Comparison of ENCODE assay signal across 12 cellular contexts in the genomic region with DNA sequence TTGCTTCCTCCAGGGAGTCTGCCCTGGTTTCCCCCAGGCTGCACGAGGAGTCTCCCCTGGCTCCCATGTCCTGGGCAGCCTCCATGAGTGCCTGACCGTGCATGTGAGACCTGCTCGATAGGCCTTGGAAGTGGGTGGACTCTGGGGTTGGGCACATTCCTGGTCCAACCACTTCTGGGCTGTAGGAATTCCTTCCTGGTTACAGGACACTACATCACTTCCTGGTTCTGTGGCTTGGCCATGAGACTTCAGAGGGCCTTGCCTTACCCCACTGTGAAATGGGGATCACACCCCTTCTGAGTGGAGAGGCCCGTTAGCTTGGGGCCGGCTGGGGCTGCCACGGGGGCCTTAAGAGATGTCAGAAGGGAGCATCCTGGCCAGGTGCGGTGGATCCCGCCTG. TPM values are rescaled to one million over a fixed set of nuclear protein-coding genes. Genes with fewer than 3 reads are reported as not detected.
DNase-seq lines count a peak whose midpoint lies in the region; ATAC-seq and TF ChIP-seq lines count a peak whose summit lies in the region.
"Had no signal": no experiment of that assay in that cellular context is flagged by ENCODE, and none has a peak within 500 bp of the region (broad histone marks: within the 10 kb centered on the region; RNA-seq: fewer than 3 reads in every experiment).

No MANE protein-coding gene starts in this region.

- POLR2A ChIA-PET in SK-N-SH (lab: Yijun Ruan, JAX): no interaction called here

- H3K27me3 ChIP-seq in SK-N-SH (ENCODE audit: insufficient read depth) (no peaks in the 10 kb centered on the region), upper lobe of right lung (no peaks in the 10 kb centered on the region)

- WGBS in SK-N-SH (ENCODE audit: low lambda C conversion rate): 89% methylated on average over 5 of the region's 8 CpGs

- no peaks in the 10 kb centered on the region for H4K20me1 ChIP-seq in SK-N-SH (ENCODE audit: insufficient read depth)

- H3K4me3 ChIP-seq in SK-N-SH (ENCODE audit: low read depth in 2 of 2, low read length in 1 of 2) (no peak overlapping the region), upper lobe of right lung (no peak overlapping the region)

- H3K36me3 ChIP-seq in SK-N-SH (replicated peaks in 1 of 2; ENCODE audit: control insufficient read depth in 1 of 2, insufficient read depth in 2 of 2, low read length in 1 of 2): no peaks in the 10 kb centered on the region
- no peaks in the 10 kb centered on the region for H3K36me3 ChIP-seq in upper lobe of right lung

- H3K9me3 ChIP-seq in SK-N-SH (no peaks in the 10 kb centered on the region), upper lobe of right lung (no peaks in the 10 kb centered on the region)

- CTCF ChIA-PET in SK-N-SH (lab: Yijun Ruan, JAX): no interaction called here

- TF ChIP-seq RAD21 in SK-N-SH (IDR thresholded peaks at IDR 0.05; ENCODE audit: low read length): no peak

- DNase-seq in SK-N-SH (no peak), fibroblast of gingiva (ENCODE audit: low read depth) (peak; percentile 24), upper lobe of right lung (no peak), pons (ENCODE audit: low spot score) (no peak)
- DNase-seq in activated naive CD4-positive, alpha-beta T cell treated with anti-CD3 and anti-CD28 coated beads, Interleukin-2, amount 50 U/mL, for 16 hours: no peak
- DNase-seq: activated CD4-positive, alpha-beta memory T cell treated with anti-CD3 and anti-CD28 coated beads, Interleukin-2, amount 10 ng/mL, durations not matched to agents 7 days and 5 days; activated naive CD8-positive, alpha-beta T cell treated with anti-CD3 and anti-CD28 coated beads, Interleukin-2, amount 10 ng/mL, durations not matched to agents 7 days and 5 days; kidney; NCI-H510A had no signal

- H3K4me2 ChIP-seq in SK-N-SH: no peak overlapping the region

- H3K9me2 ChIP-seq in SK-N-SH: no peaks in the 10 kb centered on the region

- H2AFZ ChIP-seq in SK-N-SH (ENCODE audit: low read depth): peak overlapping the region; percentile 23; the same call in 1 of the 2 replicates

- H3K9ac ChIP-seq in SK-N-SH: no peak overlapping the region

- no peak for TF ChIP-seq CTCF in SK-N-SH (IDR thresholded peaks at IDR 0.05)
- no peak for TF ChIP-seq CTCF in upper lobe of right lung (IDR thresholded peaks at IDR 0.05)

- peaks cover 3% of the 10 kb centered on the region; the same call in 1 of the 2 replicates for H3K79me2 ChIP-seq in SK-N-SH (ENCODE audit: insufficient read depth)

- H3K27ac ChIP-seq in SK-N-SH (ENCODE audit: low read depth in 2 of 2, low read length in 1 of 2) (no peak overlapping the region), upper lobe of right lung (no peak overlapping the region)

- H3K4me1 ChIP-seq in SK-N-SH (ENCODE audit: control insufficient read depth in 1 of 2, insufficient read depth in 2 of 2, low read depth in 1 of 2, low read length in 1 of 2) (peaks cover 5 to 6% of the 10 kb centered on the region in 2 experiments; a peak in 2 of 4 replicates), upper lobe of right lung (peaks cover 12% of the 10 kb centered on the region)

- H3F3A ChIP-seq in SK-N-SH (replicated peaks; ENCODE audit: insufficient read depth): peaks cover 11% of the 10 kb centered on the region

- no peak for TF ChIP-seq EP300 in SK-N-SH (IDR thresholded peaks at IDR 0.05; ENCODE audit: borderline replicate concordance in 1 of 2, low read depth in 1 of 2, low read length in 1 of 2)

- intact Hi-C loops in upper lobe of right lung (cut with DNase I): no loop called here

- ATAC-seq in SK-N-SH treated with all-trans-retinoic acid at 6 μM for 48 hours: no peak; the same call in 2 of the 3 replicates
- peak; percentile 47 for ATAC-seq in upper lobe of right lung

TF ChIP-seq in SK-N-SH, 30 proteins besides CTCF, POLR2A, EP300 and RAD21:
- TF ChIP-seq GABPA (IDR thresholded peaks at IDR 0.05; ENCODE audit: low read depth) (peak; percentile 78), SMC3 (IDR thresholded peaks at IDR 0.05; ENCODE audit: low read depth, low read length) (no peak), FOSL2 (IDR thresholded peaks at IDR 0.05; ENCODE audit: borderline replicate concordance, low read depth) (no peak), ELF1 (IDR thresholded peaks at IDR 0.05) (peak; percentile 64), CHD2 (IDR thresholded peaks at IDR 0.05; ENCODE audit: low read length, partially characterized antibody) (no peak)
- TF ChIP-seq, protein P1, sequence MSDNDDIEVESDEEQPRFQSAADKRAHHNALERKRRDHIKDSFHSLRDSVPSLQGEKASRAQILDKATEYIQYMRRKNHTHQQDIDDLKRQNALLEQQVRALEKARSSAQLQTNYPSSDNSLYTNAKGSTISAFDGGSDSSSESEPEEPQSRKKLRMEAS (IDR thresholded peaks at IDR 0.05; ENCODE audit: low read depth): no peak

TF ChIP-seq in SK-N-SH treated with all-trans-retinoic acid at 6 μM for 48 hours, 23 proteins besides CTCF, POLR2A, EP300 and RAD21:
- TF ChIP-seq TCF4 (CRISPR knock-in tag; IDR thresholded peaks at IDR 0.05; ENCODE audit: borderline replicate concordance): no peak
- TF ChIP-seq, protein P2, sequence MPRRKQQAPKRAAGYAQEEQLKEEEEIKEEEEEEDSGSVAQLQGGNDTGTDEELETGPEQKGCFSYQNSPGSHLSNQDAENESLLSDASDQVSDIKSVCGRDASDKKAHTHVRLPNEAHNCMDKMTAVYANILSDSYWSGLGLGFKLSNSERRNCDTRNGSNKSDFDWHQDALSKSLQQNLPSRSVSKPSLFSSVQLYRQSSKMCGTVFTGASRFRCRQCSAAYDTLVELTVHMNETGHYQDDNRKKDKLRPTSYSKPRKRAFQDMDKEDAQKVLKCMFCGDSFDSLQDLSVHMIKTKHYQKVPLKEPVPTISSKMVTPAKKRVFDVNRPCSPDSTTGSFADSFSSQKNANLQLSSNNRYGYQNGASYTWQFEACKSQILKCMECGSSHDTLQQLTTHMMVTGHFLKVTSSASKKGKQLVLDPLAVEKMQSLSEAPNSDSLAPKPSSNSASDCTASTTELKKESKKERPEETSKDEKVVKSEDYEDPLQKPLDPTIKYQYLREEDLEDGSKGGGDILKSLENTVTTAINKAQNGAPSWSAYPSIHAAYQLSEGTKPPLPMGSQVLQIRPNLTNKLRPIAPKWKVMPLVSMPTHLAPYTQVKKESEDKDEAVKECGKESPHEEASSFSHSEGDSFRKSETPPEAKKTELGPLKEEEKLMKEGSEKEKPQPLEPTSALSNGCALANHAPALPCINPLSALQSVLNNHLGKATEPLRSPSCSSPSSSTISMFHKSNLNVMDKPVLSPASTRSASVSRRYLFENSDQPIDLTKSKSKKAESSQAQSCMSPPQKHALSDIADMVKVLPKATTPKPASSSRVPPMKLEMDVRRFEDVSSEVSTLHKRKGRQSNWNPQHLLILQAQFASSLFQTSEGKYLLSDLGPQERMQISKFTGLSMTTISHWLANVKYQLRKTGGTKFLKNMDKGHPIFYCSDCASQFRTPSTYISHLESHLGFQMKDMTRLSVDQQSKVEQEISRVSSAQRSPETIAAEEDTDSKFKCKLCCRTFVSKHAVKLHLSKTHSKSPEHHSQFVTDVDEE (CRISPR knock-in tag; IDR thresholded peaks at IDR 0.05): no peak
- TF ChIP-seq, protein P3, sequence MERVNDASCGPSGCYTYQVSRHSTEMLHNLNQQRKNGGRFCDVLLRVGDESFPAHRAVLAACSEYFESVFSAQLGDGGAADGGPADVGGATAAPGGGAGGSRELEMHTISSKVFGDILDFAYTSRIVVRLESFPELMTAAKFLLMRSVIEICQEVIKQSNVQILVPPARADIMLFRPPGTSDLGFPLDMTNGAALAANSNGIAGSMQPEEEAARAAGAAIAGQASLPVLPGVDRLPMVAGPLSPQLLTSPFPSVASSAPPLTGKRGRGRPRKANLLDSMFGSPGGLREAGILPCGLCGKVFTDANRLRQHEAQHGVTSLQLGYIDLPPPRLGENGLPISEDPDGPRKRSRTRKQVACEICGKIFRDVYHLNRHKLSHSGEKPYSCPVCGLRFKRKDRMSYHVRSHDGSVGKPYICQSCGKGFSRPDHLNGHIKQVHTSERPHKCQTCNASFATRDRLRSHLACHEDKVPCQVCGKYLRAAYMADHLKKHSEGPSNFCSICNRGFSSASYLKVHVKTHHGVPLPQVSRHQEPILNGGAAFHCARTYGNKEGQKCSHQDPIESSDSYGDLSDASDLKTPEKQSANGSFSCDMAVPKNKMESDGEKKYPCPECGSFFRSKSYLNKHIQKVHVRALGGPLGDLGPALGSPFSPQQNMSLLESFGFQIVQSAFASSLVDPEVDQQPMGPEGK (CRISPR knock-in tag; IDR thresholded peaks at IDR 0.05; ENCODE audit: borderline replicate concordance): no peak
- TF ChIP-seq RARB (CRISPR knock-in tag; IDR thresholded peaks at IDR 0.05): no peak
- no peak for TF ChIP-seq PPARA (CRISPR knock-in tag; IDR thresholded peaks at IDR 0.05; ENCODE audit: borderline replicate concordance)
- TF ChIP-seq TOX (CRISPR knock-in tag; IDR thresholded peaks at IDR 0.05; ENCODE audit: borderline replicate concordance): no peak
TF ChIP-seq in SK-N-SH treated with all-trans-retinoic acid at 6 μM for 48 hours: peak in this region for 0.

RNA-seq across cellular contexts. Expression of a gene that starts 4.0 kb away (rescaled TPM):
- polyA plus RNA-seq in SK-N-SH (2012; rRNA removed): 0.73 and 1.6 TPM in 2 replicates
- 0.58 and 1.1 TPM in 2 replicates for polyA plus RNA-seq in SK-N-SH (2012; cell fraction: cytosol; rRNA removed)
- polyA plus RNA-seq in SK-N-SH (2012; cell fraction: nucleus; rRNA removed): 3.7 and 4.2 TPM in 2 replicates
- 10.2 TPM for total RNA-seq in upper lobe of right lung

RNA-seq across cellular contexts. Expression of a gene that starts 7.9 kb away (rescaled TPM):
- polyA plus RNA-seq in SK-N-SH (2012; rRNA removed): not detected in 2 replicates
- not detected in 2 replicates for polyA plus RNA-seq in SK-N-SH (2012; cell fraction: cytosol; rRNA removed)
- 0.27 and 0.29 TPM in 2 replicates for polyA plus RNA-seq in SK-N-SH (2012; cell fraction: nucleus; rRNA removed)
- total RNA-seq in upper lobe of right lung: not detected
- total RNA-seq: activated CD4-positive, alpha-beta memory T cell treated with anti-CD3 and anti-CD28 coated beads, Interleukin-2, amount 10 ng/mL, durations not matched to agents 7 days and 5 days; activated naive CD8-positive, alpha-beta T cell treated with anti-CD3 and anti-CD28 coated beads, Interleukin-2, amount 10 ng/mL, durations not matched to agents 7 days and 5 days; kidney; omental fat pad; temporal lobe had no signal

RNA-seq across cellular contexts. Expression of a gene that starts 11.0 kb away (rescaled TPM):
- 60.9 and 65.4 TPM in 2 replicates for polyA plus RNA-seq in SK-N-SH (2012; rRNA removed)
- 31.2 and 47.8 TPM in 2 replicates for polyA plus RNA-seq in SK-N-SH (2012; cell fraction: cytosol; rRNA removed)
- polyA plus RNA-seq in SK-N-SH (2012; cell fraction: nucleus; rRNA removed): 43.5 and 46.8 TPM in 2 replicates
- 25.3 TPM for total RNA-seq in upper lobe of right lung

RNA-seq across cellular contexts. Expression of a gene that starts 12.5 kb away (rescaled TPM):
- polyA plus RNA-seq in SK-N-SH (2012; rRNA removed): 84.4 and 89.9 TPM in 2 replicates
- 51.1 and 68.5 TPM in 2 replicates for polyA plus RNA-seq in SK-N-SH (2012; cell fraction: cytosol; rRNA removed)
- 132 and 194 TPM in 2 replicates for polyA plus RNA-seq in SK-N-SH (2012; cell fraction: nucleus; rRNA removed)
- total RNA-seq in upper lobe of right lung: 14.7 TPM

RNA-seq across cellular contexts. Expression of a gene that starts 15.8 kb away (rescaled TPM):
- 2.6 and 4.9 TPM in 2 replicates for polyA plus RNA-seq in SK-N-SH (2012; rRNA removed)
- 2.4 and 4.2 TPM in 2 replicates for polyA plus RNA-seq in SK-N-SH (2012; cell fraction: cytosol; rRNA removed)
- 22.1 and 22.8 TPM in 2 replicates for polyA plus RNA-seq in SK-N-SH (2012; cell fraction: nucleus; rRNA removed)
- 6.0 TPM for total RNA-seq in upper lobe of right lung
